Comparison of ENCODE assay signal across 23 cellular contexts in genomic region chrX:16914058-16914457, GRCh38. TPM values are rescaled to one million over a fixed set of nuclear protein-coding genes. Genes with fewer than 3 reads are reported as not detected.
DNase-seq lines count a peak whose midpoint lies in the region; ATAC-seq and TF ChIP-seq lines count a peak whose summit lies in the region.
"Had no signal": no experiment of that assay in that cellular context is flagged by ENCODE, and none has a peak within 500 bp of the region (broad histone marks: within the 10 kb centered on the region; RNA-seq: fewer than 3 reads in every experiment).

No MANE protein-coding gene starts in this region.

- H3K4me3 ChIP-seq in gastroesophageal sphincter (no peak overlapping the region), upper lobe of left lung (no peak overlapping the region), BE2C (ENCODE audit: low read depth, low read length) (no peak overlapping the region)
- H3K4me3 ChIP-seq: skin epidermis, tibial nerve had no signal

- ATAC-seq in gastroesophageal sphincter (peak; percentile 34), upper lobe of left lung (ENCODE audit: low FRiP score in 2 of 2) (peak; percentile 53 to 56)
- ATAC-seq: activated T-cell treated with anti-CD3 and anti-CD28 coated beads, Interleukin-2, amount 50 U/mL, for 4 hours; HCT116 had no signal

- no peak for TF ChIP-seq CTCF in gastroesophageal sphincter (IDR thresholded peaks at IDR 0.05)
- no peak for TF ChIP-seq CTCF in upper lobe of left lung (IDR thresholded peaks at IDR 0.05)
- TF ChIP-seq CTCF in BE2C (IDR thresholded peaks at IDR 0.05; ENCODE audit: low read depth, low read length): no peak

- TF ChIP-seq EP300 in gastroesophageal sphincter (IDR thresholded peaks at IDR 0.05) (no peak), upper lobe of left lung (IDR thresholded peaks at IDR 0.05) (no peak)

- H3K36me3 ChIP-seq in gastroesophageal sphincter: no peaks in the 10 kb centered on the region
- no peaks in the 10 kb centered on the region for H3K36me3 ChIP-seq in upper lobe of left lung
- H3K36me3 ChIP-seq in BE2C: no peaks in the 10 kb centered on the region
- H3K36me3 ChIP-seq: tibial nerve had no signal

- H3K4me1 ChIP-seq in gastroesophageal sphincter (no peaks in the 10 kb centered on the region), upper lobe of left lung (no peaks in the 10 kb centered on the region), BE2C (no peaks in the 10 kb centered on the region)
- H3K4me1 ChIP-seq: tibial nerve had no signal

- no peaks in the 10 kb centered on the region for H3K9me3 ChIP-seq in gastroesophageal sphincter
- H3K9me3 ChIP-seq in upper lobe of left lung: no peaks in the 10 kb centered on the region
- no peaks in the 10 kb centered on the region for H3K9me3 ChIP-seq in BE2C
- H3K9me3 ChIP-seq: tibial nerve had no signal

- H3K27ac ChIP-seq in gastroesophageal sphincter: no peak overlapping the region
- no peak overlapping the region for H3K27ac ChIP-seq in upper lobe of left lung
- H3K27ac ChIP-seq: epithelial cell of prostate, skin epidermis, tibial nerve had no signal

- TF ChIP-seq POLR2A in gastroesophageal sphincter (IDR thresholded peaks at IDR 0.05): no peak
- TF ChIP-seq POLR2A in upper lobe of left lung (IDR thresholded peaks at IDR 0.05): no peak

- 56 to 61% methylated on average over 3 of the region's 3 CpGs for WGBS in gastroesophageal sphincter (ENCODE audit: low coverage in 1 of 2), 2 donors
- WGBS in upper lobe of left lung, 2 donors: 63 to 65% methylated on average over 3 of the region's 3 CpGs

- DNase-seq in Kasumi-1 (lab: John Stamatoyannopoulos, UW): peak; percentile 81 to 83
- peak; percentile 40 for DNase-seq in SIG-M5 (lab: John Stamatoyannopoulos, UW)
- DNase-seq in upper lobe of left lung: peak in 1 of 2 donors; percentile 24
- no peak for DNase-seq in BE2C
- no peak for DNase-seq in T-helper 9 cell
- DNase-seq in NCI-H1436 treated with DMSO at 0.1 percent for 48 hours (lab: John Stamatoyannopoulos, UW): no peak
- DNase-seq: activated CD8-positive, alpha-beta memory T cell treated with anti-CD3 and anti-CD28 coated beads for 24 hours; activated naive CD4-positive, alpha-beta T cell treated with anti-CD3 and anti-CD28 coated beads, Interleukin-2, amount 10 ng/mL, durations not matched to agents 7 days and 5 days; activated T-cell treated with anti-CD3 and anti-CD28 coated beads, Interleukin-2, amount 50 U/mL, for 4 hours; caudate nucleus; DMS79 treated with DMSO at 0.1 percent for 48 hours; foreskin melanocyte; mesenchymal stem cell; naive B cell; NCI-H1694 treated with DMSO at 0.1 percent for 48 hours; NCI-H774; stimulated activated CD4-positive, alpha-beta T cell treated with anti-CD3 and anti-CD28 coated beads, Interleukin-2, amount 100 ng/mL, for 48 hours; T1000 had no signal

- H3K27me3 ChIP-seq in gastroesophageal sphincter (no peaks in the 10 kb centered on the region), upper lobe of left lung (no peaks in the 10 kb centered on the region), BE2C (no peaks in the 10 kb centered on the region)
- H3K27me3 ChIP-seq: tibial nerve had no signal

RNA-seq across cellular contexts. Expression of gene REPS2, which starts 32.4 kb away (rescaled TPM):
- 10 to 100 TPM; 19.8 to 39.8 (median 24.9) TPM for total RNA-seq in gastroesophageal sphincter
- total RNA-seq in upper lobe of left lung: 10 to 100 TPM; 17.0 to 47.0 (median 29.4) TPM
- 0.39 TPM for polyA plus RNA-seq in BE2C (2012; ENCODE audit: insufficient read depth, insufficient read length, low read depth)

RNA-seq across cellular contexts. Expression of gene RBBP7, which starts 43.9 kb away (rescaled TPM):
- 100 to 1,000 TPM; 112 to 233 (median 119) TPM for total RNA-seq in gastroesophageal sphincter
- 10 to 100 TPM; 59.1 to 73.3 (median 63.7) TPM for total RNA-seq in upper lobe of left lung
- 88.2 TPM for polyA plus RNA-seq in BE2C (2012; ENCODE audit: insufficient read depth, insufficient read length, low read depth)

Comparison
In these comparisons a context has a peak if more than half of its experiments do, and no peak if none do; other contexts are left out.
1. DNase-seq: peak in Kasumi-1 (2 of 2) and SIG-M5 (single experiment); none in BE2C (single experiment), T-helper 9 cell (single experiment) and NCI-H1436 treated with DMSO at 0.1 percent for 48 hours (single experiment).